23 cellular contexts compared by ENCODE assay signal in the genomic region with DNA sequence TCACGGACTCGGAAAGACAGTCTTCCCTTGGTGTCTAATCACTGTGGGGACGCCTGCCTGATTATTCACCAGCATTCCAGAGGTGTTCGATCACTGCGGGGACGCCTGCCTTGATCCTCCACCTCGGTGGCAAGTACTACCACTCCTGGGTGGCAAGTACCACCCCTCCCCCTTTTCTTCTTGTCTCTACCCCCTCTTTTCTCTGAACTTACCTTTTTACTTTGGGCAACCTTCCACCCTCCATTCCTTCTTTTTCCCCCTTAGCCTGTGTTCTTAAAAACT. TPM values are rescaled to one million over a fixed set of nuclear protein-coding genes. Genes with fewer than 3 reads are reported as not detected.
DNase-seq lines count a peak whose midpoint lies in the region; ATAC-seq and TF ChIP-seq lines count a peak whose summit lies in the region.
"Had no signal": no experiment of that assay in that cellular context is flagged by ENCODE, and none has a peak within 500 bp of the region (broad histone marks: within the 10 kb centered on the region; RNA-seq: fewer than 3 reads in every experiment).

No MANE protein-coding gene starts in this region.

- H2AFZ ChIP-seq in HCT116 (ENCODE audit: low read depth, low read length, poor library complexity, severe bottlenecking) (peak overlapping the region; percentile 89), H9 (ENCODE audit: low read length) (no peak overlapping the region)

- H2BK20ac ChIP-seq in H9 (ENCODE audit: low read depth, low read length, poor library complexity, severe bottlenecking): no peak overlapping the region

- H2BK5ac ChIP-seq in H9 (ENCODE audit: insufficient read length, low read length): no peak overlapping the region

- POLR2A ChIA-PET in HCT116 (lab: Charles Lee) (interaction anchor here (3.0 kb wide), 1 partner anchor 12 kb away, joined by 19 read pairs; the partner anchor contains the start of gene LGMN), RWPE1 (lab: Yijun Ruan, JAX; ENCODE audit: low non-redundant PET) (no interaction called here)
- POLR2A ChIA-PET in activated CD8-positive, alpha-beta T cell treated with anti-CD3 and anti-CD28 coated beads, Interleukin-2, amount 10 ng/mL, durations not matched to agents 7 days and 5 days (lab: Charles Lee): no interaction called here

- H3K9me2 ChIP-seq in HCT116 (ENCODE audit: insufficient read depth): no peaks in the 10 kb centered on the region
- H3K9me2 ChIP-seq: SK-N-SH had no signal

- H3K4me3 ChIP-seq in HCT116 (replicated peaks in 1 of 2; ENCODE audit: low read depth in 1 of 2, low read length in 2 of 2) (peak overlapping the region; percentile 31 to 55), left lung (no peak overlapping the region)

- H3K79me2 ChIP-seq in HCT116 (ENCODE audit: insufficient read depth, low read length) (no peaks in the 10 kb centered on the region), H9 (ENCODE audit: insufficient read depth, low read length) (no peaks in the 10 kb centered on the region)

- H3K9ac ChIP-seq in HCT116 (ENCODE audit: low read length): peak overlapping the region; percentile 51
- no peak overlapping the region for H3K9ac ChIP-seq in H9 (ENCODE audit: extremely low read depth, insufficient read length, low read length)
- H3K9ac ChIP-seq: SK-N-SH had no signal

- no peaks in the 10 kb centered on the region for H3K36me3 ChIP-seq in HCT116 (ENCODE audit: control insufficient read depth in 1 of 2, insufficient read depth in 2 of 2, low read length in 2 of 2)
- H3K36me3 ChIP-seq in left lung: no peaks in the 10 kb centered on the region

- no CpG with 5 or more reads among the region's 7 CpGs for WGBS in H9 (ENCODE audit: extremely low coverage, insufficient read length, low lambda C conversion rate)

- no peaks in the 10 kb centered on the region for H3K27me3 ChIP-seq in HCT116 (ENCODE audit: insufficient read depth, low read length)
- no peaks in the 10 kb centered on the region for H3K27me3 ChIP-seq in left lung
- no peaks in the 10 kb centered on the region for H3K27me3 ChIP-seq in H9 (ENCODE audit: insufficient read depth, low read length)

- no peaks in the 10 kb centered on the region for H3K36me3 Mint-ChIP-seq in activated CD8-positive, alpha-beta T cell treated with anti-CD3 and anti-CD28 coated beads, Interleukin-2, amount 10 ng/mL, durations not matched to agents 7 days and 5 days (ENCODE audit: low read depth)
- H3K36me3 Mint-ChIP-seq in H9 (ENCODE audit: insufficient read depth in 1 of 3, low read depth in 3 of 3): no peaks in the 10 kb centered on the region
- H3K36me3 Mint-ChIP-seq: CD4-positive, alpha-beta memory T cell; naive B cell had no signal

- H2AK5ac ChIP-seq in H9 (ENCODE audit: insufficient read length, low read length): no peak overlapping the region

- intact Hi-C loops in HCT116 (cut with micrococcal nuclease): no loop called here
- intact Hi-C loops in left lung (cut with DNase I): no loop called here

- H3K18ac ChIP-seq in H9 (ENCODE audit: insufficient read length, low read depth, low read length): no peak overlapping the region

- no peak overlapping the region for H4K5ac ChIP-seq in H9 (ENCODE audit: insufficient read length, low read depth, low read length)

- no peak for TF ChIP-seq POLR2A in HCT116 (IDR thresholded peaks at IDR 0.05; ENCODE audit: borderline replicate concordance, extremely low read depth, insufficient read depth, insufficient read length)

- no peaks in the 10 kb centered on the region for H3K9me3 Mint-ChIP-seq in activated CD8-positive, alpha-beta T cell treated with anti-CD3 and anti-CD28 coated beads, Interleukin-2, amount 10 ng/mL, durations not matched to agents 7 days and 5 days (ENCODE audit: insufficient read depth)
- H3K9me3 Mint-ChIP-seq in H9: peaks cover 0 to 2% of the 10 kb centered on the region in 2 experiments; a peak in 2 of 5 replicates
- H3K9me3 Mint-ChIP-seq: CD4-positive, alpha-beta memory T cell had no signal

- TF ChIP-seq CTCF in HCT116 (IDR thresholded peaks at IDR 0.05 in 2 of 3, conservative IDR thresholded peaks at IDR 0.05 in 1 of 3; ENCODE audit: borderline replicate concordance in 1 of 3, insufficient read depth in 1 of 3, low read depth in 2 of 3, low read length in 2 of 3) (no peak), left lung (IDR thresholded peaks at IDR 0.05) (no peak), RWPE1 (conservative IDR thresholded peaks at IDR 0.05; ENCODE audit: low read depth) (no peak), H9 (conservative IDR thresholded peaks at IDR 0.05) (no peak)

- no peaks in the 10 kb centered on the region for H3K79me1 ChIP-seq in H9 (ENCODE audit: insufficient read depth, low read depth, low read length, poor library complexity, severe bottlenecking)

- peaks cover 20% of the 10 kb centered on the region for H3K27me3 Mint-ChIP-seq in activated CD8-positive, alpha-beta T cell treated with anti-CD3 and anti-CD28 coated beads, Interleukin-2, amount 10 ng/mL, durations not matched to agents 7 days and 5 days (ENCODE audit: low read depth)
- peaks cover 15% of the 10 kb centered on the region for H3K27me3 Mint-ChIP-seq in H9 (ENCODE audit: low read depth)

- CTCF ChIA-PET in HCT116 (lab: Charles Lee): no interaction called here
- CTCF ChIA-PET in activated CD8-positive, alpha-beta T cell treated with anti-CD3 and anti-CD28 coated beads, Interleukin-2, amount 10 ng/mL, durations not matched to agents 7 days and 5 days (lab: Charles Lee): no interaction called here
- CTCF ChIA-PET in RWPE1 (lab: Yijun Ruan, JAX): no interaction called here

- no peak for TF ChIP-seq RAD21 in HCT116 (IDR thresholded peaks at IDR 0.05; ENCODE audit: low read depth)

- H3K4ac ChIP-seq in H9 (ENCODE audit: low read depth, low read length): no peak overlapping the region

- H4K20me1 ChIP-seq in HCT116 (ENCODE audit: insufficient read depth): no peaks in the 10 kb centered on the region
- H4K20me1 ChIP-seq in H9 (ENCODE audit: control insufficient read depth, insufficient read depth, insufficient read length): no peaks in the 10 kb centered on the region

- H2BK12ac ChIP-seq in H9 (ENCODE audit: insufficient read length, low read depth, low read length): no peak overlapping the region

- H2BK120ac ChIP-seq in H9 (ENCODE audit: low read depth, low read length, poor library complexity, severe bottlenecking): no peak overlapping the region

- in situ Hi-C loops in ACHN (cut with HindIII; ENCODE audit: low pct_ligation_motif_present, low pct_unique_long_range_greater_than_20kb, low sequenced_read_pairs): no loop called here

- H3K27ac Mint-ChIP-seq in activated CD8-positive, alpha-beta T cell treated with anti-CD3 and anti-CD28 coated beads, Interleukin-2, amount 10 ng/mL, durations not matched to agents 7 days and 5 days: peak overlapping the region; percentile 19
- no peak overlapping the region for H3K27ac Mint-ChIP-seq in H9
- H3K27ac Mint-ChIP-seq: activated CD8-positive, alpha-beta memory T cell treated with anti-CD3 and anti-CD28 coated beads, Interleukin-2, amount 10 ng/mL, durations not matched to agents 7 days and 5 days had no signal

- RAD21 ChIA-PET in HCT116 (lab: Charles Lee; ENCODE audit: low non-redundant PET in 1 of 2, low total read pairs in 2 of 2, uncharacterized antibody in 2 of 2, unreplicated experiment in 2 of 2): no interaction called here

- H3K4me3 Mint-ChIP-seq in activated CD8-positive, alpha-beta T cell treated with anti-CD3 and anti-CD28 coated beads, Interleukin-2, amount 10 ng/mL, durations not matched to agents 7 days and 5 days: no peak overlapping the region
- H3K4me3 Mint-ChIP-seq in H9: no peak overlapping the region; a peak in 1 of 5 replicates
- H3K4me3 Mint-ChIP-seq: activated CD8-positive, alpha-beta memory T cell treated with anti-CD3 and anti-CD28 coated beads, Interleukin-2, amount 10 ng/mL, durations not matched to agents 7 days and 5 days; CD4-positive, alpha-beta memory T cell; naive B cell had no signal

- no peak overlapping the region for H3K56ac ChIP-seq in H9 (ENCODE audit: insufficient read length, low read depth, low read length)

- DNase-seq in ACHN (peak; percentile 38), HCT116 (ENCODE audit: low read depth, low spot score) (peak; percentile 36), left lung (no peak), RWPE1 (ENCODE audit: low spot score) (no peak), H9 (no peak), DMS 273 treated with DMSO at 0.1 percent for 48 hours (lab: John Stamatoyannopoulos, UW) (no peak)
- DNase-seq in activated CD8-positive, alpha-beta T cell treated with anti-CD3 and anti-CD28 coated beads, Interleukin-2, amount 10 ng/mL, durations not matched to agents 7 days and 5 days: no peak
- DNase-seq: activated CD4-positive, CD25-positive, alpha-beta regulatory T cell treated with anti-CD3 and anti-CD28 coated beads, Interleukin-2, amount 50 U/mL, for 72 hours; activated CD8-positive, alpha-beta memory T cell treated with anti-CD3 and anti-CD28 coated beads, Interleukin-2, amount 10 ng/mL, durations not matched to agents 7 days and 5 days; amygdala; CD4-positive, alpha-beta memory T cell; central memory CD4-positive, alpha-beta T cell; DMS79 treated with DMSO at 0.1 percent for 48 hours; kidney; mesenchymal stem cell; naive B cell; NCI-H1417; NCI-H510A; occipital lobe; retina; SK-N-SH; T1000 had no signal

- H3K4me2 ChIP-seq in HCT116 (ENCODE audit: low read length) (peak overlapping the region; percentile 86), H9 (ENCODE audit: insufficient read depth, insufficient read length, low read length) (no peak overlapping the region)
- H3K4me2 ChIP-seq: SK-N-SH had no signal

- no peak overlapping the region for H3K14ac ChIP-seq in H9 (ENCODE audit: insufficient read depth, low read length)

- no peak overlapping the region for H4K8ac ChIP-seq in H9 (replicated peaks; ENCODE audit: insufficient read length, low read depth, low read length)

- peaks cover 10 to 35% of the 10 kb centered on the region in 2 experiments for H3K4me1 ChIP-seq in HCT116 (ENCODE audit: control insufficient read depth in 1 of 2, insufficient read depth in 2 of 2, low read length in 2 of 2)
- H3K4me1 ChIP-seq in left lung: no peaks in the 10 kb centered on the region
- no peaks in the 10 kb centered on the region for H3K4me1 ChIP-seq in H9 (ENCODE audit: insufficient read depth, low read length)

- H3K4me1 Mint-ChIP-seq in activated CD8-positive, alpha-beta T cell treated with anti-CD3 and anti-CD28 coated beads, Interleukin-2, amount 10 ng/mL, durations not matched to agents 7 days and 5 days (ENCODE audit: low read depth): peaks cover 26% of the 10 kb centered on the region
- 0 out of 4 replicates have a peak, but pooled peaks cover 0 to 2% of the 10 kb centered on the region in 2 experiments for H3K4me1 Mint-ChIP-seq in H9

- no peak overlapping the region for H3K23ac ChIP-seq in H9 (ENCODE audit: insufficient read length, low read depth, low read length)

- H3K27ac ChIP-seq in HCT116 (ENCODE audit: low read depth, low read length): peak overlapping the region; percentile 54
- H3K27ac ChIP-seq in left lung: no peak overlapping the region
- H3K27ac ChIP-seq in RWPE1: no peak overlapping the region
- H3K27ac ChIP-seq in H9 (ENCODE audit: insufficient read length, low read depth, low read length): no peak overlapping the region

- H3T11ph ChIP-seq in H9 (ENCODE audit: low read length): no peak overlapping the region

- H4K91ac ChIP-seq in H9 (ENCODE audit: insufficient read length, low read depth, low read length): no peak overlapping the region

- H3K9me3 ChIP-seq in HCT116 (ENCODE audit: control insufficient read depth in 1 of 2, insufficient read depth in 1 of 2, low read depth in 1 of 2, low read length in 2 of 2): no peaks in the 10 kb centered on the region
- no peaks in the 10 kb centered on the region for H3K9me3 ChIP-seq in left lung
- no peaks in the 10 kb centered on the region for H3K9me3 ChIP-seq in H9 (ENCODE audit: control insufficient read depth, low read depth, low read length)
- H3K9me3 ChIP-seq: SK-N-SH had no signal

- ATAC-seq in HCT116 (peak; percentile 82), left lung (peak; percentile 57), GM21423 (IDR thresholded peaks at IDR 0.05; ENCODE audit: unreplicated experiment) (no peak)
- ATAC-seq in activated CD8-positive, alpha-beta T cell treated with anti-CD3 and anti-CD28 coated beads, Interleukin-2, amount 10 ng/mL, durations not matched to agents 7 days and 5 days: no peak
- ATAC-seq: activated CD8-positive, alpha-beta memory T cell treated with anti-CD3 and anti-CD28 coated beads, Interleukin-2, amount 10 ng/mL, durations not matched to agents 7 days and 5 days had no signal

- no peak overlapping the region for H2BK15ac ChIP-seq in H9 (ENCODE audit: low read depth, low read length)

- no TSS peak for BruUV-seq in HCT116 (replicated peaks; lab: Mats Ljungman, UMichigan)

- no peaks in the 10 kb centered on the region for H3K23me2 ChIP-seq in H9 (ENCODE audit: insufficient read length, low read depth, low read length, poor library complexity, severe bottlenecking)

RNA-seq across cellular contexts. Expression of gene LGMN, which starts 12.0 kb away (rescaled TPM):
- total RNA-seq in HCT116 (2021; ENCODE audit: unreplicated experiment): 44.9 TPM
- polyA plus RNA-seq in HCT116 (2012): 95.0 and 101 TPM in 2 replicates
- under 1 TPM; 0.73 to 0.76 TPM for total RNA-seq in activated CD8-positive, alpha-beta T cell treated with anti-CD3 and anti-CD28 coated beads, Interleukin-2, amount 10 ng/mL, durations not matched to agents 7 days and 5 days
- 100 to 1,000 TPM; 247 to 251 TPM for total RNA-seq in left lung
- 55.0 and 55.3 TPM in 2 replicates for total RNA-seq in H9 (2021)

RNA-seq across cellular contexts. Expression of gene GOLGA5, which starts 33.6 kb away (rescaled TPM):
- 24.4 TPM for total RNA-seq in HCT116 (2021; ENCODE audit: unreplicated experiment)
- 14.3 and 15.9 TPM in 2 replicates for polyA plus RNA-seq in HCT116 (2012)
- total RNA-seq in activated CD8-positive, alpha-beta T cell treated with anti-CD3 and anti-CD28 coated beads, Interleukin-2, amount 10 ng/mL, durations not matched to agents 7 days and 5 days: 10 to 100 TPM; 15.8 to 16.1 TPM
- 10 to 100 TPM; 35.7 to 38.7 TPM for total RNA-seq in left lung
- 23.9 and 25.4 TPM in 2 replicates for total RNA-seq in H9 (2021)

Comparison
In these comparisons a context has a peak if more than half of its experiments do, and no peak if none do; other contexts are left out.
1. DNase-seq: peak in ACHN (single experiment) and HCT116 (single experiment); none in activated CD8-positive, alpha-beta T cell treated with anti-CD3 and anti-CD28 coated beads, Interleukin-2, amount 10 ng/mL, durations not matched to agents 7 days and 5 days (single experiment), left lung (0 of 2), RWPE1 (single experiment), H9 (single experiment) and DMS 273 treated with DMSO at 0.1 percent for 48 hours (single experiment).
2. ATAC-seq: peak in HCT116 (single experiment) and left lung (single experiment); none in activated CD8-positive, alpha-beta T cell treated with anti-CD3 and anti-CD28 coated beads, Interleukin-2, amount 10 ng/mL, durations not matched to agents 7 days and 5 days (single experiment) and GM21423 (single experiment).
3. H3K4me3 ChIP-seq: peak in HCT116 (2 of 2); none in left lung (0 of 2).
4. RNA of gene LGMN, which starts 12.0 kb away (total RNA-seq): 247 to 251 TPM in left lung, 55.0 to 55.3 TPM in H9 and 44.9 TPM in HCT116 (single experiment); 0.73 to 0.76 TPM in activated CD8-positive, alpha-beta T cell treated with anti-CD3 and anti-CD28 coated beads, Interleukin-2, amount 10 ng/mL, durations not matched to agents 7 days and 5 days; every median in the first group is over 10 times any median in the second.